17 cellular contexts compared by ENCODE assay signal in genomic region chr10:42952931-42953683, GRCh38.
DNase-seq lines count a peak whose midpoint lies in the region; ATAC-seq and TF ChIP-seq lines count a peak whose summit lies in the region.
"Had no signal": no experiment of that assay in that cellular context is flagged by ENCODE, and none has a peak within 500 bp of the region (broad histone marks: within the 10 kb centered on the region; RNA-seq: fewer than 3 reads in every experiment).

No MANE protein-coding gene starts in this region.

- H3K9me3 ChIP-seq in breast epithelium (peaks cover 0 to 5% of the 10 kb centered on the region in 2 donors), mammary epithelial cell (replicated peaks; ENCODE audit: insufficient read depth, low read length) (no peaks in the 10 kb centered on the region), upper lobe of right lung (no peaks in the 10 kb centered on the region)
- H3K9me3 ChIP-seq: upper lobe of left lung had no signal

- peak; percentile 8 to 30 for DNase-seq in breast epithelium (ENCODE audit: low spot score in 2 of 2)
- no peak for DNase-seq in mammary epithelial cell
- peak; percentile 40 for DNase-seq in ecto neural progenitor cell (ENCODE audit: low spot score)
- peak; percentile 7 for DNase-seq in mucosa of gallbladder (ENCODE audit: low spot score)
- peak; percentile 57 for DNase-seq in upper lobe of right lung
- no peak for DNase-seq in SKM-1 treated with dmso at 0.1 percent for 144 hours (lab: John Stamatoyannopoulos, UW; ENCODE audit: unreplicated experiment)
- no peak for DNase-seq in GM03348 (ENCODE audit: low spot score)
- DNase-seq: brain microvascular endothelial cell; effector memory CD4-positive, alpha-beta T cell; hypothalamus; IMR-90; NCI-H2029 treated with DMSO at 0.1 percent for 48 hours; OCI-M1; upper lobe of left lung had no signal

- CTCF ChIA-PET in mammary epithelial cell (lab: Charles Lee; ENCODE audit: low non-redundant PET) = no interaction called here

- no peak overlapping the region for H3K4me2 ChIP-seq in mammary epithelial cell (ENCODE audit: insufficient read depth, low read depth, low read length)

- no peaks in the 10 kb centered on the region for H3K27me3 ChIP-seq in breast epithelium
- H3K27me3 ChIP-seq in mammary epithelial cell (ENCODE audit: insufficient read depth, low read length) = no peaks in the 10 kb centered on the region
- H3K27me3 ChIP-seq in upper lobe of right lung = peaks cover 14% of the 10 kb centered on the region
- H3K27me3 ChIP-seq: upper lobe of left lung had no signal

- H3K79me2 ChIP-seq in mammary epithelial cell (ENCODE audit: insufficient read depth, low read length) = no peaks in the 10 kb centered on the region

- dilution Hi-C loops in mammary epithelial cell (cut with HindIII; ENCODE audit: low sequenced_read_pairs) = loop anchor here (5.0 to 10.0 kb wide), 2 partner anchors 78 to 144 kb away; no protein-coding TSS in a partner anchor

- H3K27ac ChIP-seq in breast epithelium (no peak overlapping the region), mammary epithelial cell (ENCODE audit: insufficient read depth, low read depth, low read length) (no peak overlapping the region), upper lobe of right lung (no peak overlapping the region)
- H3K27ac ChIP-seq: brain microvascular endothelial cell, upper lobe of left lung had no signal

- H4K20me1 ChIP-seq in mammary epithelial cell (ENCODE audit: insufficient read depth, low read length) = no peaks in the 10 kb centered on the region

- no peak for TF ChIP-seq POLR2A in breast epithelium (IDR thresholded peaks at IDR 0.05)

- no peak overlapping the region for H3K9ac ChIP-seq in mammary epithelial cell (ENCODE audit: insufficient read depth, low read length)

- H3K36me3 ChIP-seq in breast epithelium = no peaks in the 10 kb centered on the region
- H3K36me3 ChIP-seq in mammary epithelial cell (ENCODE audit: insufficient read depth, low read length) = no peaks in the 10 kb centered on the region
- no peaks in the 10 kb centered on the region for H3K36me3 ChIP-seq in upper lobe of right lung
- H3K36me3 ChIP-seq: brain microvascular endothelial cell, upper lobe of left lung had no signal

- BruUV-seq in mammary epithelial cell (replicated peaks; lab: Mats Ljungman, UMichigan) = no TSS peak

- no peak overlapping the region for H3K4me3 ChIP-seq in breast epithelium
- no peak overlapping the region for H3K4me3 ChIP-seq in mammary epithelial cell (replicated peaks in 1 of 3; ENCODE audit: insufficient read depth in 1 of 3, low read depth in 2 of 3, low read length in 3 of 3)
- H3K4me3 ChIP-seq in upper lobe of right lung = no peak overlapping the region

- no peak overlapping the region for H2AFZ ChIP-seq in mammary epithelial cell (ENCODE audit: low read depth, low read length)

- 100% methylated on average over 4 of the region's 13 CpGs for WGBS in mammary epithelial cell (ENCODE audit: low coverage, missing lambda C conversion rate)

- in situ Hi-C loops in mammary epithelial cell (cut with MboI; ENCODE audit: low sequenced_read_pairs in 2 of 2) = no loop called here

- intact Hi-C loops in breast epithelium (cut with DNase I; ENCODE audit: low total_unique reads) (loop anchor here (5.0 kb wide), 1 partner anchor 469 kb away; no protein-coding TSS in a partner anchor), mammary epithelial cell (cut with micrococcal nuclease) (no loop called here), upper lobe of right lung (cut with DNase I) (no loop called here)

- H3K4me1 ChIP-seq in breast epithelium = no peaks in the 10 kb centered on the region
- peaks cover 5% of the 10 kb centered on the region for H3K4me1 ChIP-seq in mammary epithelial cell (ENCODE audit: insufficient read depth, low read length)
- no peaks in the 10 kb centered on the region for H3K4me1 ChIP-seq in upper lobe of right lung

- ATAC-seq in upper lobe of right lung = no peak
- no peak for ATAC-seq in HG03159 (IDR thresholded peaks at IDR 0.05; ENCODE audit: unreplicated experiment)
- ATAC-seq: CD8-positive, alpha-beta T cell; stimulated activated memory B cell treated with anti-CD40 and anti-IgM and Interleukin-4, amounts not matched to agents 10 μg/mL and 1 μg/mL and 100 μg/mL, for 72 hours had no signal

- TF ChIP-seq CTCF in breast epithelium (IDR thresholded peaks at IDR 0.05) (no peak), mammary epithelial cell (conservative IDR thresholded peaks at IDR 0.05 in 1 of 2, IDR thresholded peaks at IDR 0.05 in 1 of 2; ENCODE audit: extremely low read depth in 1 of 2, insufficient read depth in 1 of 2, low read depth in 1 of 2, low read length in 2 of 2) (no peak), upper lobe of right lung (IDR thresholded peaks at IDR 0.05) (no peak)

Comparison
In these comparisons a context has a peak if more than half of its experiments do, and no peak if none do; other contexts are left out.
1. DNase-seq: peak in breast epithelium (2 of 2), ecto neural progenitor cell (single experiment), mucosa of gallbladder (single experiment) and upper lobe of right lung (single experiment); none in mammary epithelial cell (single experiment), SKM-1 treated with dmso at 0.1 percent for 144 hours (single experiment) and GM03348 (single experiment).